ENCODE assay signal across 8 cellular contexts in the genomic region with DNA sequence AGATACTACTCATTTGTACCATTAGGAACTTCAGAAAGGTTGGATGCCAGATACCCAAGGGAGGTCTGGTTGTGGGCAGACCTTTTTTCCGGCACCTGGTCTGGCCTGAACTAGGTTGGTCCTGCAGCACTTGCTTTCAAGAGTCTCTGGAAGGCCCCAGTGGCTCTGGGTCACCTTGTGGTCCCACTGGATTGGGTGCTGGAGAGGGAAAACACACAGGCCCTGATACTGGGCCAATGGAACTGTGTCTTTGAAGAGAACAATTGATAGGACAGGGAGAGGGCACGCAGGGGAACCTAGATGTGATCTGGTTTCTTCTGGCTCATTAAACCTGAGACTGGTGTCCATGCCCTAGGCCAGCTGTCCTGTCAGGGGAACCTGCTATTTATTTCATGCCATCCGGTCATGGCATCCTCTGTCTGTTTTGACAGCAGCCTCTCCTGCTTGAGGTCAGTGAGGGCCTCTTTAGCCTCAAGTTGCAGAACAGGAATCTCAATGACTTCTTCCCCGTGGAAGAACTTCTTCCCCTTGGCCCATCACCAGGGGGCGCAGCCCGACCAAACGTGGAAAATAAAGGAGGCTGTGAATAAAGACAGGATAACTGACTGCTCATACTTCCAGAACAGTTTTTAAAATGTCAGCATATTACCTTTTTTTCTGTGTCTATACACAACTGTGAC. TPM values are rescaled to one million over a fixed set of nuclear protein-coding genes. Genes with fewer than 3 reads are reported as not detected.
DNase-seq lines count a peak whose midpoint lies in the region; ATAC-seq, FAIRE-seq and TF ChIP-seq lines count a peak whose summit lies in the region.

No MANE protein-coding gene starts in this region.

- H3K27me3 ChIP-seq in osteoblast (ENCODE audit: insufficient read depth, low read length) (no peaks in the 10 kb centered on the region), upper lobe of left lung (no peaks in the 10 kb centered on the region)

- peaks cover 35% of the 10 kb centered on the region for H3K36me3 Mint-ChIP-seq in activated T-helper 1 cell treated with anti-CD3 and anti-CD28 coated beads, Interleukin-12 subunit alpha, Interleukin-12 subunit beta, Interleukin-2, Interleukin-4 antibody, amounts not matched to agents 30 ng/mL and 10 ng/mL and 1 ng/mL, durations not matched to agents 14 hours and 24 hours and 36 hours (ENCODE audit: low read depth)

- H3K9me3 ChIP-seq in osteoblast (ENCODE audit: low read depth, low read length) (no peaks in the 10 kb centered on the region), upper lobe of left lung (no peaks in the 10 kb centered on the region)

- DNase-seq in Caki2 (ENCODE audit: low read depth) (peak; percentile 76), RCC 7860 (ENCODE audit: low spot score) (peak; percentile 43), fibroblast of the conjunctiva (ENCODE audit: low read depth) (peak; percentile 60), osteoblast (ENCODE audit: insufficient read length, low spot score, missing footprints) (peak; percentile 91), upper lobe of left lung (peak in 1 of 2 donors; percentile 78)
- peak; percentile 33 for DNase-seq in activated T-helper 1 cell treated with anti-CD3 and anti-CD28 coated beads, Interleukin-12 subunit alpha, Interleukin-12 subunit beta, Interleukin-2, Interleukin-4 antibody, amounts not matched to agents 30 ng/mL and 10 ng/mL and 1 ng/mL, durations not matched to agents 14 hours and 24 hours and 36 hours (ENCODE audit: low spot score)

- no peaks in the 10 kb centered on the region for H3K79me2 ChIP-seq in osteoblast (ENCODE audit: insufficient read depth, low read length)

- WGBS in upper lobe of left lung, 2 donors: 39 to 40% methylated on average over 7 of the region's 7 CpGs

- H3K4me1 Mint-ChIP-seq in activated T-helper 1 cell treated with anti-CD3 and anti-CD28 coated beads, Interleukin-12 subunit alpha, Interleukin-12 subunit beta, Interleukin-2, Interleukin-4 antibody, amounts not matched to agents 30 ng/mL and 10 ng/mL and 1 ng/mL, durations not matched to agents 14 hours and 24 hours and 36 hours (ENCODE audit: low read depth): peaks cover 8% of the 10 kb centered on the region

- H3K36me3 ChIP-seq in osteoblast (ENCODE audit: insufficient read depth, low read length) (peaks cover 22% of the 10 kb centered on the region), upper lobe of left lung (peaks cover 22 to 84% (median 68%) of the 10 kb centered on the region in 4 donors)

- no peaks in the 10 kb centered on the region for H3K27me3 Mint-ChIP-seq in activated T-helper 1 cell treated with anti-CD3 and anti-CD28 coated beads, Interleukin-12 subunit alpha, Interleukin-12 subunit beta, Interleukin-2, Interleukin-4 antibody, amounts not matched to agents 30 ng/mL and 10 ng/mL and 1 ng/mL, durations not matched to agents 14 hours and 24 hours and 36 hours (ENCODE audit: insufficient read depth)

- peak; percentile 66 to 85 for ATAC-seq in upper lobe of left lung (ENCODE audit: low FRiP score in 2 of 2)
- ATAC-seq in HG03565 (IDR thresholded peaks at IDR 0.05; ENCODE audit: unreplicated experiment): no peak

- peak; percentile 40 for FAIRE-seq in RCC 7860 (lab: Jason Lieb, UNC)

- peak; percentile 96 for TF ChIP-seq RAD21 in Ishikawa (IDR thresholded peaks at IDR 0.05; ENCODE audit: low read depth)

- TF ChIP-seq EP300 in Ishikawa (IDR thresholded peaks at IDR 0.05; ENCODE audit: borderline replicate concordance): no peak
- no peak for TF ChIP-seq EP300 in upper lobe of left lung (IDR thresholded peaks at IDR 0.05)

- H3K4me3 ChIP-seq in osteoblast (ENCODE audit: insufficient read depth, low read length) (no peak overlapping the region), upper lobe of left lung (no peak overlapping the region)

- TF ChIP-seq POLR2A in upper lobe of left lung (IDR thresholded peaks at IDR 0.05): no peak

- no peak overlapping the region for H2AFZ ChIP-seq in osteoblast (ENCODE audit: low read length)

- H3K27ac Mint-ChIP-seq in activated T-helper 1 cell treated with anti-CD3 and anti-CD28 coated beads, Interleukin-12 subunit alpha, Interleukin-12 subunit beta, Interleukin-2, Interleukin-4 antibody, amounts not matched to agents 30 ng/mL and 10 ng/mL and 1 ng/mL, durations not matched to agents 14 hours and 24 hours and 36 hours: no peak overlapping the region

- H3K27ac ChIP-seq in osteoblast (ENCODE audit: low read depth, low read length) (no peak overlapping the region), upper lobe of left lung (no peak overlapping the region)

- no peaks in the 10 kb centered on the region for H4K20me1 ChIP-seq in osteoblast (ENCODE audit: insufficient read depth, low read length)

- no peaks in the 10 kb centered on the region for H3K9me3 Mint-ChIP-seq in activated T-helper 1 cell treated with anti-CD3 and anti-CD28 coated beads, Interleukin-12 subunit alpha, Interleukin-12 subunit beta, Interleukin-2, Interleukin-4 antibody, amounts not matched to agents 30 ng/mL and 10 ng/mL and 1 ng/mL, durations not matched to agents 14 hours and 24 hours and 36 hours

- H3K4me2 ChIP-seq in osteoblast (ENCODE audit: insufficient read depth, low read length): no peak overlapping the region

- intact Hi-C loops in activated T-helper 1 cell treated with anti-CD3 and anti-CD28 coated beads, Interleukin-12 subunit alpha, Interleukin-12 subunit beta, Interleukin-2, Interleukin-4 antibody, amounts not matched to agents 30 ng/mL and 10 ng/mL and 1 ng/mL, durations not matched to agents 14 hours and 24 hours and 36 hours (cut with micrococcal nuclease): loop anchor here (1.0 to 5.0 kb wide), 4 partner anchors 29 to 472 kb away; no protein-coding TSS in a partner anchor

- H3K4me1 ChIP-seq in osteoblast (ENCODE audit: insufficient read depth, low read length) (no peaks in the 10 kb centered on the region), upper lobe of left lung (peaks cover 0 to 5% (median 1%) of the 10 kb centered on the region in 4 donors)

- TF ChIP-seq CTCF in osteoblast (IDR thresholded peaks at IDR 0.05; ENCODE audit: extremely low read depth, low read depth, low read length) (peak; percentile 95), upper lobe of left lung (IDR thresholded peaks at IDR 0.05) (peak; percentile 53 to 88 (median 77))

- in situ Hi-C loops in Caki2 (cut with HindIII; ENCODE audit: low pct_unique_long_range_greater_than_20kb, low sequenced_read_pairs): no loop called here

- H3K4me3 Mint-ChIP-seq in activated T-helper 1 cell treated with anti-CD3 and anti-CD28 coated beads, Interleukin-12 subunit alpha, Interleukin-12 subunit beta, Interleukin-2, Interleukin-4 antibody, amounts not matched to agents 30 ng/mL and 10 ng/mL and 1 ng/mL, durations not matched to agents 14 hours and 24 hours and 36 hours: no peak overlapping the region

TF ChIP-seq in Ishikawa, 13 proteins besides CTCF, POLR2A, EP300 and RAD21:
- TF ChIP-seq, protein P1, sequence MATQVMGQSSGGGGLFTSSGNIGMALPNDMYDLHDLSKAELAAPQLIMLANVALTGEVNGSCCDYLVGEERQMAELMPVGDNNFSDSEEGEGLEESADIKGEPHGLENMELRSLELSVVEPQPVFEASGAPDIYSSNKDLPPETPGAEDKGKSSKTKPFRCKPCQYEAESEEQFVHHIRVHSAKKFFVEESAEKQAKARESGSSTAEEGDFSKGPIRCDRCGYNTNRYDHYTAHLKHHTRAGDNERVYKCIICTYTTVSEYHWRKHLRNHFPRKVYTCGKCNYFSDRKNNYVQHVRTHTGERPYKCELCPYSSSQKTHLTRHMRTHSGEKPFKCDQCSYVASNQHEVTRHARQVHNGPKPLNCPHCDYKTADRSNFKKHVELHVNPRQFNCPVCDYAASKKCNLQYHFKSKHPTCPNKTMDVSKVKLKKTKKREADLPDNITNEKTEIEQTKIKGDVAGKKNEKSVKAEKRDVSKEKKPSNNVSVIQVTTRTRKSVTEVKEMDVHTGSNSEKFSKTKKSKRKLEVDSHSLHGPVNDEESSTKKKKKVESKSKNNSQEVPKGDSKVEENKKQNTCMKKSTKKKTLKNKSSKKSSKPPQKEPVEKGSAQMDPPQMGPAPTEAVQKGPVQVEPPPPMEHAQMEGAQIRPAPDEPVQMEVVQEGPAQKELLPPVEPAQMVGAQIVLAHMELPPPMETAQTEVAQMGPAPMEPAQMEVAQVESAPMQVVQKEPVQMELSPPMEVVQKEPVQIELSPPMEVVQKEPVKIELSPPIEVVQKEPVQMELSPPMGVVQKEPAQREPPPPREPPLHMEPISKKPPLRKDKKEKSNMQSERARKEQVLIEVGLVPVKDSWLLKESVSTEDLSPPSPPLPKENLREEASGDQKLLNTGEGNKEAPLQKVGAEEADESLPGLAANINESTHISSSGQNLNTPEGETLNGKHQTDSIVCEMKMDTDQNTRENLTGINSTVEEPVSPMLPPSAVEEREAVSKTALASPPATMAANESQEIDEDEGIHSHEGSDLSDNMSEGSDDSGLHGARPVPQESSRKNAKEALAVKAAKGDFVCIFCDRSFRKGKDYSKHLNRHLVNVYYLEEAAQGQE (IDR thresholded peaks at IDR 0.05; ENCODE audit: low read depth): no peak
- no peak for TF ChIP-seq FOXM1 (IDR thresholded peaks at IDR 0.05; ENCODE audit: borderline replicate concordance, low read depth)
- no peak for TF ChIP-seq ZBTB7A (IDR thresholded peaks at IDR 0.05; ENCODE audit: low read depth)
- TF ChIP-seq EGR1 (IDR thresholded peaks at IDR 0.05): no peak
- TF ChIP-seq CREB1 (IDR thresholded peaks at IDR 0.05; ENCODE audit: low read depth): no peak
- 0 out of 2 replicates have a peak, but pooled peaks have one; percentile 23 for TF ChIP-seq MAX (IDR thresholded peaks at IDR 0.05)
- TF ChIP-seq USF1 (IDR thresholded peaks at IDR 0.05): no peak
- TF ChIP-seq CEBPB (IDR thresholded peaks at IDR 0.05): no peak

RNA-seq across cellular contexts. Expression of gene TAF8, which starts 25.0 kb away (rescaled TPM):
- 20.3 and 28.0 TPM in 2 replicates for total RNA-seq in Caki2 (2014; rRNA removed; shearing (Covaris generic); ENCODE audit: low replicate concordance)
- total RNA-seq in activated T-helper 1 cell treated with anti-CD3 and anti-CD28 coated beads, Interleukin-12 subunit alpha, Interleukin-12 subunit beta, Interleukin-2, Interleukin-4 antibody, amounts not matched to agents 30 ng/mL and 10 ng/mL and 1 ng/mL, durations not matched to agents 14 hours and 24 hours and 36 hours: 36.7 and 38.3 TPM in 2 replicates
- total RNA-seq in osteoblast (16.3 and 16.5 TPM in 2 replicates), upper lobe of left lung (10 to 100 TPM; 23.0 to 67.1 (median 34.4) TPM)
